ENCODE assay signal across 8 cellular contexts in the genomic region with DNA sequence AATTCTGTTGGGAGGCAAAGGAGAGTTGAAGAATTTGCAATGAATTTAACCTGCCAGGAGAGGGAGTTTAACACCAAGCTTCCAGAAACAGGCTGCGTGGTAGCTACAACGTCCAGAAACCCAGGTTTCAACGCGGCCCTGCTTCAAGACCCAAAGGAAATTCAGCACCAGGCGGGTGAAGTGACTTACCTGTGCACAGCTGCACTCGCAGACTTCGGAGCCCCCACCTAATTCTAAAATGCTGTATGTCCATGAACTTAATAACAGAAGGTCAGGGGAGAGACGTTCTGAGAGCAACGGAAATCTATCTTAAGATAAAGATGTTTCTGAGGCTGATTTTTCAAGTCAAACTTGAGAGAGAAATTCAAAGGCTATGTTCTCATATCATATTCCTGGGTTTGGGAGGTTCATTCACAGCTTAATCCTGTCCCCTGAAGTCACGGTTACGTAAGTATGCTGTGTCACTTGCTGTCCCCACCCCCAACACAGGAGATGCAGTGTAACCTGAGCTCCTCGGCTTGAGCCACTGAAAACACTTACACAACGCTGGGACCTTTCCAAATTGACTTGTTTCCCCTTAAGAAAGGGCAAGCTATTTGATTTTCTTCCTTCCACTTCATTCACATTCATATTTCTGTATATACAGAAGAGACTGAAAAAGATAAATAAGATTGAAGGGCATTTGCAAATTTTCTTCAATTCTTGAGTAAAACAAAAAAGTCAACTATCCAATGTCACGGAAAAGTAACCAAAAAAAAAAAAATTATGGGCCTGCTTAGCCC. TPM values are rescaled to one million over a fixed set of nuclear protein-coding genes. Genes with fewer than 3 reads are reported as not detected.
DNase-seq lines count a peak whose midpoint lies in the region; ATAC-seq lines count a peak whose summit lies in the region.

No MANE protein-coding gene starts in this region.

- H3K4me3 Mint-ChIP-seq in activated CD8-positive, alpha-beta T cell treated with anti-CD3 and anti-CD28 coated beads, Interleukin-2, amount 10 ng/mL, durations not matched to agents 7 days and 5 days: no peak overlapping the region

- H3K36me3 ChIP-seq in endocrine pancreas (ENCODE audit: control insufficient read depth, insufficient read depth, low read length) (no peaks in the 10 kb centered on the region), mesendoderm (ENCODE audit: control insufficient read depth, insufficient read depth, low read length) (no peaks in the 10 kb centered on the region)

- peak overlapping the region; percentile 84 for H3K27ac ChIP-seq in mesendoderm (ENCODE audit: low read depth, low read length)

- no peak overlapping the region for H2AK5ac ChIP-seq in mesendoderm (ENCODE audit: low read length)

- POLR2A ChIA-PET in activated CD8-positive, alpha-beta T cell treated with anti-CD3 and anti-CD28 coated beads, Interleukin-2, amount 10 ng/mL, durations not matched to agents 7 days and 5 days (lab: Charles Lee): interaction anchor here (0.7 to 1.7 kb wide), 4 partner anchors 22 to 354 kb away, joined by 3 to 8 read pairs (median 6); partner anchors contain the start of genes CLIP1 and ZCCHC8

- no peaks in the 10 kb centered on the region for H3K79me2 ChIP-seq in mesendoderm (ENCODE audit: control insufficient read depth, insufficient read depth, low read length)

- H3K4me2 ChIP-seq in mesendoderm (ENCODE audit: low read length): peak overlapping the region; percentile 49

- WGBS in mesendoderm (ENCODE audit: extremely low coverage, insufficient coverage, low lambda C conversion rate): no CpG with 5 or more reads among the region's 14 CpGs

- H3K4me3 ChIP-seq in endocrine pancreas (ENCODE audit: control insufficient read depth, insufficient read depth, low read length) (peak overlapping the region; percentile 35), mesendoderm (ENCODE audit: low read length) (no peak overlapping the region)

- H3K4ac ChIP-seq in mesendoderm (ENCODE audit: low read depth, low read length): peak overlapping the region; percentile 84

- H3K56ac ChIP-seq in mesendoderm (ENCODE audit: low read length): peak overlapping the region; percentile 68

- no peaks in the 10 kb centered on the region for H3K27me3 Mint-ChIP-seq in activated CD8-positive, alpha-beta T cell treated with anti-CD3 and anti-CD28 coated beads, Interleukin-2, amount 10 ng/mL, durations not matched to agents 7 days and 5 days (ENCODE audit: low read depth)

- H3K36me3 Mint-ChIP-seq in activated CD8-positive, alpha-beta T cell treated with anti-CD3 and anti-CD28 coated beads, Interleukin-2, amount 10 ng/mL, durations not matched to agents 7 days and 5 days (ENCODE audit: low read depth): peaks cover 14% of the 10 kb centered on the region

- H2BK5ac ChIP-seq in mesendoderm (ENCODE audit: low read length): no peak overlapping the region

- no peaks in the 10 kb centered on the region for H3K9me3 ChIP-seq in endocrine pancreas (ENCODE audit: control insufficient read depth, low read length)

- H3K4me1 Mint-ChIP-seq in activated CD8-positive, alpha-beta T cell treated with anti-CD3 and anti-CD28 coated beads, Interleukin-2, amount 10 ng/mL, durations not matched to agents 7 days and 5 days (ENCODE audit: low read depth): peaks cover 31% of the 10 kb centered on the region

- H3K23ac ChIP-seq in mesendoderm (ENCODE audit: low read length): no peak overlapping the region

- no peak overlapping the region for H4K5ac ChIP-seq in mesendoderm (ENCODE audit: low read length)

- H3K79me1 ChIP-seq in mesendoderm (ENCODE audit: low read length): peaks cover 3% of the 10 kb centered on the region

- peak overlapping the region; percentile 92 for H3K18ac ChIP-seq in mesendoderm (ENCODE audit: low read length)

- peak; percentile 57 for DNase-seq in COLO668 (lab: John Stamatoyannopoulos, UW; ENCODE audit: unreplicated experiment)
- peak; percentile 85 for DNase-seq in NCI-H82 (lab: John Stamatoyannopoulos, UW)
- DNase-seq in activated CD8-positive, alpha-beta T cell treated with anti-CD3 and anti-CD28 coated beads, Interleukin-2, amount 10 ng/mL, durations not matched to agents 7 days and 5 days: peak; percentile 67
- DNase-seq in mesendoderm: peak; percentile 97
- peak; percentile 48 for DNase-seq in stimulated activated naive CD8-positive, alpha-beta T cell treated with anti-CD3 and anti-CD28 coated beads, Interleukin-15, Interleukin-2, amounts not matched to agents 100 U/mL and 50 U/mL, for 24 hours

- H2BK15ac ChIP-seq in mesendoderm (replicated peaks; ENCODE audit: low read depth): no peak overlapping the region

- H3K9ac ChIP-seq in endocrine pancreas (ENCODE audit: control insufficient read depth, insufficient read depth, low read length) (peak overlapping the region; percentile 51), mesendoderm (ENCODE audit: low read length) (peak overlapping the region; percentile 61)

- H3K27me3 ChIP-seq in endocrine pancreas (ENCODE audit: control insufficient read depth, insufficient read depth, low read length) (no peaks in the 10 kb centered on the region), mesendoderm (ENCODE audit: insufficient read depth, low read length, poor library complexity) (no peaks in the 10 kb centered on the region)

- H2BK120ac ChIP-seq in mesendoderm (ENCODE audit: low read depth, low read length): no peak overlapping the region

- CTCF ChIA-PET in activated CD8-positive, alpha-beta T cell treated with anti-CD3 and anti-CD28 coated beads, Interleukin-2, amount 10 ng/mL, durations not matched to agents 7 days and 5 days (lab: Charles Lee): interaction anchor here (0.7 to 7.3 kb wide), 49 partner anchors 8 to 353 kb away, joined by 3 to 253 read pairs (median 5); partner anchors contain the start of genes CLIP1, DENR, RSRC2 and ZCCHC8

- H3K9me3 Mint-ChIP-seq in activated CD8-positive, alpha-beta T cell treated with anti-CD3 and anti-CD28 coated beads, Interleukin-2, amount 10 ng/mL, durations not matched to agents 7 days and 5 days (ENCODE audit: insufficient read depth): no peaks in the 10 kb centered on the region

- peak overlapping the region; percentile 44 for H3K27ac Mint-ChIP-seq in activated CD8-positive, alpha-beta T cell treated with anti-CD3 and anti-CD28 coated beads, Interleukin-2, amount 10 ng/mL, durations not matched to agents 7 days and 5 days

- H4K8ac ChIP-seq in mesendoderm (ENCODE audit: low read depth, low read length): no peak overlapping the region

- H3K4me1 ChIP-seq in endocrine pancreas (ENCODE audit: control insufficient read depth, insufficient read depth, low read length) (peaks cover 9% of the 10 kb centered on the region), mesendoderm (ENCODE audit: control insufficient read depth, low read depth, low read length) (peaks cover 2% of the 10 kb centered on the region)

- ATAC-seq in HG03354 (IDR thresholded peaks at IDR 0.05; ENCODE audit: poor library complexity, severe bottlenecking, unreplicated experiment) (peak; percentile 44), GM21515 (IDR thresholded peaks at IDR 0.05; ENCODE audit: unreplicated experiment) (no peak)
- peak; percentile 83 for ATAC-seq in activated CD8-positive, alpha-beta T cell treated with anti-CD3 and anti-CD28 coated beads, Interleukin-2, amount 10 ng/mL, durations not matched to agents 7 days and 5 days
- peak; percentile 42 for ATAC-seq in stimulated activated naive CD8-positive, alpha-beta T cell treated with anti-CD3 and anti-CD28 coated beads, Interleukin-15, Interleukin-2, amounts not matched to agents 100 U/mL and 50 U/mL, for 24 hours

RNA-seq across cellular contexts. Expression of gene CLIP1, which starts 22.7 kb away (rescaled TPM):
- total RNA-seq in activated CD8-positive, alpha-beta T cell treated with anti-CD3 and anti-CD28 coated beads, Interleukin-2, amount 10 ng/mL, durations not matched to agents 7 days and 5 days: 10 to 100 TPM; 61.4 to 63.2 TPM
- polyA plus RNA-seq in mesendoderm (2013, experiment 1 of 2): 32.3 TPM
- polyA plus RNA-seq in mesendoderm (2013, experiment 2 of 2): 31.8 TPM
